2 cellular contexts compared by ENCODE assay signal in genomic region chr2:12081481-12082210, GRCh38.
TF ChIP-seq lines count a peak whose summit lies in the region.

No MANE protein-coding gene starts in this region.

TF ChIP-seq in SK-N-SH treated with all-trans-retinoic acid at 6 μM for 48 hours, 23 proteins besides CTCF, POLR2A, EP300 and RAD21 (continued from another document):
- no peak for TF ChIP-seq ZC3H10 (CRISPR knock-in tag; IDR thresholded peaks at IDR 0.05)
- TF ChIP-seq PPARA (CRISPR knock-in tag; IDR thresholded peaks at IDR 0.05; ENCODE audit: borderline replicate concordance) = no peak
- TF ChIP-seq, protein P1, sequence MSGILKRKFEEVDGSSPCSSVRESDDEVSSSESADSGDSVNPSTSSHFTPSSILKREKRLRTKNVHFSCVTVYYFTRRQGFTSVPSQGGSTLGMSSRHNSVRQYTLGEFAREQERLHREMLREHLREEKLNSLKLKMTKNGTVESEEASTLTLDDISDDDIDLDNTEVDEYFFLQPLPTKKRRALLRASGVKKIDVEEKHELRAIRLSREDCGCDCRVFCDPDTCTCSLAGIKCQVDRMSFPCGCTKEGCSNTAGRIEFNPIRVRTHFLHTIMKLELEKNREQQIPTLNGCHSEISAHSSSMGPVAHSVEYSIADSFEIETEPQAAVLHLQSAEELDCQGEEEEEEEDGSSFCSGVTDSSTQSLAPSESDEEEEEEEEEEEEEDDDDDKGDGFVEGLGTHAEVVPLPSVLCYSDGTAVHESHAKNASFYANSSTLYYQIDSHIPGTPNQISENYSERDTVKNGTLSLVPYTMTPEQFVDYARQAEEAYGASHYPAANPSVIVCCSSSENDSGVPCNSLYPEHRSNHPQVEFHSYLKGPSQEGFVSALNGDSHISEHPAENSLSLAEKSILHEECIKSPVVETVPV (CRISPR knock-in tag; IDR thresholded peaks at IDR 0.05) = no peak

TF ChIP-seq in WTC11, 78 proteins besides CTCF, POLR2A, EP300 and RAD21 (continued from another document):
- TF ChIP-seq, protein P2, sequence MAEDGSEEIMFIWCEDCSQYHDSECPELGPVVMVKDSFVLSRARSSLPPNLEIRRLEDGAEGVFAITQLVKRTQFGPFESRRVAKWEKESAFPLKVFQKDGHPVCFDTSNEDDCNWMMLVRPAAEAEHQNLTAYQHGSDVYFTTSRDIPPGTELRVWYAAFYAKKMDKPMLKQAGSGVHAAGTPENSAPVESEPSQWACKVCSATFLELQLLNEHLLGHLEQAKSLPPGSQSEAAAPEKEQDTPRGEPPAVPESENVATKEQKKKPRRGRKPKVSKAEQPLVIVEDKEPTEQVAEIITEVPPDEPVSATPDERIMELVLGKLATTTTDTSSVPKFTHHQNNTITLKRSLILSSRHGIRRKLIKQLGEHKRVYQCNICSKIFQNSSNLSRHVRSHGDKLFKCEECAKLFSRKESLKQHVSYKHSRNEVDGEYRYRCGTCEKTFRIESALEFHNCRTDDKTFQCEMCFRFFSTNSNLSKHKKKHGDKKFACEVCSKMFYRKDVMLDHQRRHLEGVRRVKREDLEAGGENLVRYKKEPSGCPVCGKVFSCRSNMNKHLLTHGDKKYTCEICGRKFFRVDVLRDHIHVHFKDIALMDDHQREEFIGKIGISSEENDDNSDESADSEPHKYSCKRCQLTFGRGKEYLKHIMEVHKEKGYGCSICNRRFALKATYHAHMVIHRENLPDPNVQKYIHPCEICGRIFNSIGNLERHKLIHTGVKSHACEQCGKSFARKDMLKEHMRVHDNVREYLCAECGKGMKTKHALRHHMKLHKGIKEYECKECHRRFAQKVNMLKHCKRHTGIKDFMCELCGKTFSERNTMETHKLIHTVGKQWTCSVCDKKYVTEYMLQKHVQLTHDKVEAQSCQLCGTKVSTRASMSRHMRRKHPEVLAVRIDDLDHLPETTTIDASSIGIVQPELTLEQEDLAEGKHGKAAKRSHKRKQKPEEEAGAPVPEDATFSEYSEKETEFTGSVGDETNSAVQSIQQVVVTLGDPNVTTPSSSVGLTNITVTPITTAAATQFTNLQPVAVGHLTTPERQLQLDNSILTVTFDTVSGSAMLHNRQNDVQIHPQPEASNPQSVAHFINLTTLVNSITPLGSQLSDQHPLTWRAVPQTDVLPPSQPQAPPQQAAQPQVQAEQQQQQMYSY (CRISPR knock-in tag; IDR thresholded peaks at IDR 0.05) = no peak
- TF ChIP-seq, protein P3, sequence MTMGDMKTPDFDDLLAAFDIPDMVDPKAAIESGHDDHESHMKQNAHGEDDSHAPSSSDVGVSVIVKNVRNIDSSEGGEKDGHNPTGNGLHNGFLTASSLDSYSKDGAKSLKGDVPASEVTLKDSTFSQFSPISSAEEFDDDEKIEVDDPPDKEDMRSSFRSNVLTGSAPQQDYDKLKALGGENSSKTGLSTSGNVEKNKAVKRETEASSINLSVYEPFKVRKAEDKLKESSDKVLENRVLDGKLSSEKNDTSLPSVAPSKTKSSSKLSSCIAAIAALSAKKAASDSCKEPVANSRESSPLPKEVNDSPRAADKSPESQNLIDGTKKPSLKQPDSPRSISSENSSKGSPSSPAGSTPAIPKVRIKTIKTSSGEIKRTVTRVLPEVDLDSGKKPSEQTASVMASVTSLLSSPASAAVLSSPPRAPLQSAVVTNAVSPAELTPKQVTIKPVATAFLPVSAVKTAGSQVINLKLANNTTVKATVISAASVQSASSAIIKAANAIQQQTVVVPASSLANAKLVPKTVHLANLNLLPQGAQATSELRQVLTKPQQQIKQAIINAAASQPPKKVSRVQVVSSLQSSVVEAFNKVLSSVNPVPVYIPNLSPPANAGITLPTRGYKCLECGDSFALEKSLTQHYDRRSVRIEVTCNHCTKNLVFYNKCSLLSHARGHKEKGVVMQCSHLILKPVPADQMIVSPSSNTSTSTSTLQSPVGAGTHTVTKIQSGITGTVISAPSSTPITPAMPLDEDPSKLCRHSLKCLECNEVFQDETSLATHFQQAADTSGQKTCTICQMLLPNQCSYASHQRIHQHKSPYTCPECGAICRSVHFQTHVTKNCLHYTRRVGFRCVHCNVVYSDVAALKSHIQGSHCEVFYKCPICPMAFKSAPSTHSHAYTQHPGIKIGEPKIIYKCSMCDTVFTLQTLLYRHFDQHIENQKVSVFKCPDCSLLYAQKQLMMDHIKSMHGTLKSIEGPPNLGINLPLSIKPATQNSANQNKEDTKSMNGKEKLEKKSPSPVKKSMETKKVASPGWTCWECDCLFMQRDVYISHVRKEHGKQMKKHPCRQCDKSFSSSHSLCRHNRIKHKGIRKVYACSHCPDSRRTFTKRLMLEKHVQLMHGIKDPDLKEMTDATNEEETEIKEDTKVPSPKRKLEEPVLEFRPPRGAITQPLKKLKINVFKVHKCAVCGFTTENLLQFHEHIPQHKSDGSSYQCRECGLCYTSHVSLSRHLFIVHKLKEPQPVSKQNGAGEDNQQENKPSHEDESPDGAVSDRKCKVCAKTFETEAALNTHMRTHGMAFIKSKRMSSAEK (CRISPR knock-in tag; IDR thresholded peaks at IDR 0.05; ENCODE audit: borderline replicate concordance) = no peak
- TF ChIP-seq NFATC4 (CRISPR knock-in tag; IDR thresholded peaks at IDR 0.05) (no peak), JAZF1 (CRISPR knock-in tag; IDR thresholded peaks at IDR 0.05) (no peak), ZNF263 (CRISPR knock-in tag; IDR thresholded peaks at IDR 0.05; ENCODE audit: low read depth) (no peak), SMAD4 (CRISPR knock-in tag; IDR thresholded peaks at IDR 0.05) (no peak), PREB (CRISPR knock-in tag; IDR thresholded peaks at IDR 0.05; ENCODE audit: borderline replicate concordance) (no peak), OVOL2 (CRISPR knock-in tag; IDR thresholded peaks at IDR 0.05; ENCODE audit: borderline replicate concordance) (no peak)
- TF ChIP-seq, protein P4, sequence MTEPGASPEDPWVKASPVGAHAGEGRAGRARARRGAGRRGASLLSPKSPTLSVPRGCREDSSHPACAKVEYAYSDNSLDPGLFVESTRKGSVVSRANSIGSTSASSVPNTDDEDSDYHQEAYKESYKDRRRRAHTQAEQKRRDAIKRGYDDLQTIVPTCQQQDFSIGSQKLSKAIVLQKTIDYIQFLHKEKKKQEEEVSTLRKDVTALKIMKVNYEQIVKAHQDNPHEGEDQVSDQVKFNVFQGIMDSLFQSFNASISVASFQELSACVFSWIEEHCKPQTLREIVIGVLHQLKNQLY (CRISPR knock-in tag; IDR thresholded peaks at IDR 0.05) = no peak
